In genomic region chr10:12314836-12315235, GRCh38 we compare ENCODE assay signal across 24 cellular contexts.
"Had no signal": no experiment of that assay in that cellular context is flagged by ENCODE, and none has a peak within 500 bp of the region (broad histone marks: within the 10 kb centered on the region; RNA-seq: fewer than 3 reads in every experiment).

No MANE protein-coding gene starts in this region.

- H3K27me3 ChIP-seq: neural progenitor cell, ovary, right lobe of liver, sigmoid colon, stomach, thyroid gland, tibial nerve, upper lobe of left lung, vagina had no signal

- H3K79me2 ChIP-seq: parathyroid adenoma had no signal

- H3K36me3 ChIP-seq: neural progenitor cell, ovary, right lobe of liver, sigmoid colon, stomach, thoracic aorta, thyroid gland, tibial nerve, upper lobe of left lung, vagina had no signal

- H3K4me1 ChIP-seq: neural progenitor cell, parathyroid adenoma, psoas muscle, sigmoid colon, stomach, thyroid gland, tibial nerve, upper lobe of left lung, vagina had no signal

- H3K27ac ChIP-seq: neural progenitor cell, ovary, parathyroid adenoma, psoas muscle, right lobe of liver, sigmoid colon, stomach, thoracic aorta, thyroid gland, tibial nerve, upper lobe of left lung had no signal

- H3K9me3 ChIP-seq: ovary, psoas muscle, right lobe of liver, sigmoid colon, stomach, thoracic aorta, thyroid gland, upper lobe of left lung, vagina had no signal

- H2AFZ ChIP-seq: neural progenitor cell, parathyroid adenoma had no signal

- DNase-seq: natural killer cell; occipital lobe; ovary; psoas muscle; right cardiac atrium; right lobe of liver; sigmoid colon; small intestine; stimulated activated CD4-positive, alpha-beta T cell treated with anti-CD3 and anti-CD28 coated beads, Interleukin-15, amount 100 ng/mL, for 24 hours; stimulated activated CD4-positive, alpha-beta T cell treated with anti-CD3 and anti-CD28 coated beads, Interleukin-2, amount 100 ng/mL, for 24 hours; stimulated activated CD4-positive, alpha-beta T cell treated with anti-CD3 and anti-CD28 coated beads, Interleukin-2, amount 100 ng/mL, for 48 hours; stimulated activated CD4-positive, alpha-beta T cell treated with anti-CD3 and anti-CD28 coated beads, Interleukin-4, amount 100 ng/mL, for 24 hours; stimulated activated naive B cell treated with anti-CD40 and anti-IgM and Interleukin-4, amounts not matched to agents 10 μg/mL and 1 μg/mL and 100 μg/mL, for 72 hours; stimulated activated naive CD4-positive, alpha-beta T cell treated with Interleukin-2 at 50 U/mL for 16 hours; stomach; thyroid gland; trophoblast cell; upper lobe of left lung had no signal

- H3K9ac ChIP-seq: neural progenitor cell, parathyroid adenoma had no signal

- H3K4me2 ChIP-seq: neural progenitor cell had no signal

- H3K4me3 ChIP-seq: neural progenitor cell, ovary, psoas muscle, right lobe of liver, sigmoid colon, stomach, thoracic aorta, thyroid gland, tibial nerve, upper lobe of left lung, vagina had no signal

- ATAC-seq: natural killer cell; psoas muscle; right cardiac atrium; right lobe of liver; stimulated activated effector memory CD8-positive, alpha-beta T cell treated with anti-CD3 and anti-CD28 coated beads, Interleukin-12 subunit alpha, Interleukin-12 subunit beta, amount 100 ng/mL, for 72 hours; stimulated activated naive B cell treated with anti-CD40 and anti-IgM and Interleukin-4, amounts not matched to agents 10 μg/mL and 1 μg/mL and 100 μg/mL, for 72 hours had no signal
